ENCODE assay signal across 1 cellular context in the genomic region with DNA sequence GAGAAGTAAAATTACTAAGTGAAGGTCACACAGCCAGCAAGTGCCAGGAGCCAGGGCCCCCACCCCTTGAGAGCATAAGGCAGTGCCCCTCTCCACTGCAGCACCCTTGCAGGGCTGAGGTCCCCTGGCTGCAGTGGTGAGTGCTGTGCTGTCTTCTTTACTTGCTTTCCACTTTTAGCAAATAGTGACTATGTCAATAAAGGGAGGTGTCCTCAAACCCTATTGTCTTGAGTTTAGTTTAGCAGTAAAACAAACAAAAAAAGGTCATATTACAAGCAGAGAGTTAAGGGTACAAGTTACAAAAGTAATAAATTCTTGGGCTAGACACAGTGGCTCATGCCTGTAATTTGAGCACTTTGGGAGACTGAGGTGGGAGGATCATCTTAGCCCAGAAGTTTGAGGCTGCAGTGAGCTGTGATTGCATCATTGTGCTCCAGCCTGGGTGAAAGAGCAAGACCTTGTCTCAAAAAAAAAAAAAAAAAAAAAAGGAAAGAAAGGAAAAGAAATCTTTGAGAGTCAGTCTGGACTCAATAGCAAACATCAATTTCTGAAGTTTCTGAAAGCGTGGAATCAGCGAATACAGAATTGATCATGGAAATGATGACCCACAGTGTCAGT.
TF ChIP-seq lines count a peak whose summit lies in the region.

No MANE protein-coding gene starts in this region.

TF ChIP-seq in HepG2, 621 proteins besides CTCF, POLR2A, EP300 and RAD21 (continued from another document and continues in another):
- TF ChIP-seq, protein P1, sequence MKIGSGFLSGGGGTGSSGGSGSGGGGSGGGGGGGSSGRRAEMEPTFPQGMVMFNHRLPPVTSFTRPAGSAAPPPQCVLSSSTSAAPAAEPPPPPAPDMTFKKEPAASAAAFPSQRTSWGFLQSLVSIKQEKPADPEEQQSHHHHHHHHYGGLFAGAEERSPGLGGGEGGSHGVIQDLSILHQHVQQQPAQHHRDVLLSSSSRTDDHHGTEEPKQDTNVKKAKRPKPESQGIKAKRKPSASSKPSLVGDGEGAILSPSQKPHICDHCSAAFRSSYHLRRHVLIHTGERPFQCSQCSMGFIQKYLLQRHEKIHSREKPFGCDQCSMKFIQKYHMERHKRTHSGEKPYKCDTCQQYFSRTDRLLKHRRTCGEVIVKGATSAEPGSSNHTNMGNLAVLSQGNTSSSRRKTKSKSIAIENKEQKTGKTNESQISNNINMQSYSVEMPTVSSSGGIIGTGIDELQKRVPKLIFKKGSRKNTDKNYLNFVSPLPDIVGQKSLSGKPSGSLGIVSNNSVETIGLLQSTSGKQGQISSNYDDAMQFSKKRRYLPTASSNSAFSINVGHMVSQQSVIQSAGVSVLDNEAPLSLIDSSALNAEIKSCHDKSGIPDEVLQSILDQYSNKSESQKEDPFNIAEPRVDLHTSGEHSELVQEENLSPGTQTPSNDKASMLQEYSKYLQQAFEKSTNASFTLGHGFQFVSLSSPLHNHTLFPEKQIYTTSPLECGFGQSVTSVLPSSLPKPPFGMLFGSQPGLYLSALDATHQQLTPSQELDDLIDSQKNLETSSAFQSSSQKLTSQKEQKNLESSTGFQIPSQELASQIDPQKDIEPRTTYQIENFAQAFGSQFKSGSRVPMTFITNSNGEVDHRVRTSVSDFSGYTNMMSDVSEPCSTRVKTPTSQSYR (CRISPR knock-in tag; IDR thresholded peaks at IDR 0.05; ENCODE audit: borderline replicate concordance), result no peak
- peak; percentile 75; the same call in 1 of the 2 replicates for TF ChIP-seq NR2F2 (IDR thresholded peaks at IDR 0.05; ENCODE audit: borderline replicate concordance, low read depth)
- no peak for TF ChIP-seq ZNF143 (CRISPR knock-in tag; IDR thresholded peaks at IDR 0.05)
- TF ChIP-seq, protein P2, sequence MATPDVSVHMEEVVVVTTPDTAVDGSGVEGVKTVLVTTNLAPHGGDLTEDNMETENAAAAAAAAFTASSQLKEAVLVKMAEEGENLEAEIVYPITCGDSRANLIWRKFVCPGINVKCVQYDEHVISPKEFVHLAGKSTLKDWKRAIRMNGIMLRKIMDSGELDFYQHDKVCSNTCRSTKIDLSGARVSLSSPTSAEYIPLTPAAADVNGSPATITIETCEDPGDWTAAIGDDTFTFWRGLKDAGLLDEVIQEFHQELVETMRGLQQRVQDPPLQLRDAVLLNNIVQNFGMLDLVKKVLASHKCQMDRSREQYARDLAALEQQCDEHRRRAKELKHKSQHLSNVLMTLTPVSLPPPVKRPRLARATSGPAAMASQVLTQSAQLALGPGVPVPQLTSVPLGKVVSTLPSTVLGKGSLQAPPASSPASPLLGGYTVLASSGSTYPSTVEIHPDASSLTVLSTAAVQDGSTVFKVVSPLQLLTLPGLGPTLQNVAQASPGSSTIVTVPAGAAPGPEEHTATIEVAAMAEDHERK (CRISPR knock-in tag; IDR thresholded peaks at IDR 0.05; ENCODE audit: low read depth), result no peak
- TF ChIP-seq ZNF260 (CRISPR knock-in tag; IDR thresholded peaks at IDR 0.05; ENCODE audit: borderline replicate concordance, low read depth), result no peak
- TF ChIP-seq, protein P3, sequence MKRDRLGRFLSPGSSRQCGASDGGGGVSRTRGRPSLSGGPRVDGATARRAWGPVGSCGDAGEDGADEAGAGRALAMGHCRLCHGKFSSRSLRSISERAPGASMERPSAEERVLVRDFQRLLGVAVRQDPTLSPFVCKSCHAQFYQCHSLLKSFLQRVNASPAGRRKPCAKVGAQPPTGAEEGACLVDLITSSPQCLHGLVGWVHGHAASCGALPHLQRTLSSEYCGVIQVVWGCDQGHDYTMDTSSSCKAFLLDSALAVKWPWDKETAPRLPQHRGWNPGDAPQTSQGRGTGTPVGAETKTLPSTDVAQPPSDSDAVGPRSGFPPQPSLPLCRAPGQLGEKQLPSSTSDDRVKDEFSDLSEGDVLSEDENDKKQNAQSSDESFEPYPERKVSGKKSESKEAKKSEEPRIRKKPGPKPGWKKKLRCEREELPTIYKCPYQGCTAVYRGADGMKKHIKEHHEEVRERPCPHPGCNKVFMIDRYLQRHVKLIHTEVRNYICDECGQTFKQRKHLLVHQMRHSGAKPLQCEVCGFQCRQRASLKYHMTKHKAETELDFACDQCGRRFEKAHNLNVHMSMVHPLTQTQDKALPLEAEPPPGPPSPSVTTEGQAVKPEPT (CRISPR knock-in tag; IDR thresholded peaks at IDR 0.05; ENCODE audit: low read depth), result no peak
- TF ChIP-seq MEF2D (CRISPR knock-in tag; IDR thresholded peaks at IDR 0.05), result no peak
- TF ChIP-seq TMF1 (CRISPR knock-in tag; IDR thresholded peaks at IDR 0.05; ENCODE audit: low read depth), result no peak
- TF ChIP-seq MXI1 (IDR thresholded peaks at IDR 0.05; ENCODE audit: borderline replicate concordance, low read depth, low read length), result no peak
- TF ChIP-seq ZBTB8A (CRISPR knock-in tag; IDR thresholded peaks at IDR 0.05; ENCODE audit: borderline replicate concordance, low read depth), result no peak
- TF ChIP-seq, protein P4, sequence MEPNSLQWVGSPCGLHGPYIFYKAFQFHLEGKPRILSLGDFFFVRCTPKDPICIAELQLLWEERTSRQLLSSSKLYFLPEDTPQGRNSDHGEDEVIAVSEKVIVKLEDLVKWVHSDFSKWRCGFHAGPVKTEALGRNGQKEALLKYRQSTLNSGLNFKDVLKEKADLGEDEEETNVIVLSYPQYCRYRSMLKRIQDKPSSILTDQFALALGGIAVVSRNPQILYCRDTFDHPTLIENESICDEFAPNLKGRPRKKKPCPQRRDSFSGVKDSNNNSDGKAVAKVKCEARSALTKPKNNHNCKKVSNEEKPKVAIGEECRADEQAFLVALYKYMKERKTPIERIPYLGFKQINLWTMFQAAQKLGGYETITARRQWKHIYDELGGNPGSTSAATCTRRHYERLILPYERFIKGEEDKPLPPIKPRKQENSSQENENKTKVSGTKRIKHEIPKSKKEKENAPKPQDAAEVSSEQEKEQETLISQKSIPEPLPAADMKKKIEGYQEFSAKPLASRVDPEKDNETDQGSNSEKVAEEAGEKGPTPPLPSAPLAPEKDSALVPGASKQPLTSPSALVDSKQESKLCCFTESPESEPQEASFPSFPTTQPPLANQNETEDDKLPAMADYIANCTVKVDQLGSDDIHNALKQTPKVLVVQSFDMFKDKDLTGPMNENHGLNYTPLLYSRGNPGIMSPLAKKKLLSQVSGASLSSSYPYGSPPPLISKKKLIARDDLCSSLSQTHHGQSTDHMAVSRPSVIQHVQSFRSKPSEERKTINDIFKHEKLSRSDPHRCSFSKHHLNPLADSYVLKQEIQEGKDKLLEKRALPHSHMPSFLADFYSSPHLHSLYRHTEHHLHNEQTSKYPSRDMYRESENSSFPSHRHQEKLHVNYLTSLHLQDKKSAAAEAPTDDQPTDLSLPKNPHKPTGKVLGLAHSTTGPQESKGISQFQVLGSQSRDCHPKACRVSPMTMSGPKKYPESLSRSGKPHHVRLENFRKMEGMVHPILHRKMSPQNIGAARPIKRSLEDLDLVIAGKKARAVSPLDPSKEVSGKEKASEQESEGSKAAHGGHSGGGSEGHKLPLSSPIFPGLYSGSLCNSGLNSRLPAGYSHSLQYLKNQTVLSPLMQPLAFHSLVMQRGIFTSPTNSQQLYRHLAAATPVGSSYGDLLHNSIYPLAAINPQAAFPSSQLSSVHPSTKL (CRISPR knock-in tag; IDR thresholded peaks at IDR 0.05), result peak; percentile 95
- TF ChIP-seq MED13 (CRISPR knock-in tag; IDR thresholded peaks at IDR 0.05), result no peak
- TF ChIP-seq, protein P5, sequence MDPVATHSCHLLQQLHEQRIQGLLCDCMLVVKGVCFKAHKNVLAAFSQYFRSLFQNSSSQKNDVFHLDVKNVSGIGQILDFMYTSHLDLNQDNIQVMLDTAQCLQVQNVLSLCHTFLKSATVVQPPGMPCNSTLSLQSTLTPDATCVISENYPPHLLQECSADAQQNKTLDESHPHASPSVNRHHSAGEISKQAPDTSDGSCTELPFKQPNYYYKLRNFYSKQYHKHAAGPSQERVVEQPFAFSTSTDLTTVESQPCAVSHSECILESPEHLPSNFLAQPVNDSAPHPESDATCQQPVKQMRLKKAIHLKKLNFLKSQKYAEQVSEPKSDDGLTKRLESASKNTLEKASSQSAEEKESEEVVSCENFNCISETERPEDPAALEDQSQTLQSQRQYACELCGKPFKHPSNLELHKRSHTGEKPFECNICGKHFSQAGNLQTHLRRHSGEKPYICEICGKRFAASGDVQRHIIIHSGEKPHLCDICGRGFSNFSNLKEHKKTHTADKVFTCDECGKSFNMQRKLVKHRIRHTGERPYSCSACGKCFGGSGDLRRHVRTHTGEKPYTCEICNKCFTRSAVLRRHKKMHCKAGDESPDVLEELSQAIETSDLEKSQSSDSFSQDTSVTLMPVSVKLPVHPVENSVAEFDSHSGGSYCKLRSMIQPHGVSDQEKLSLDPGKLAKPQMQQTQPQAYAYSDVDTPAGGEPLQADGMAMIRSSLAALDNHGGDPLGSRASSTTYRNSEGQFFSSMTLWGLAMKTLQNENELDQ (CRISPR knock-in tag; IDR thresholded peaks at IDR 0.05; ENCODE audit: borderline replicate concordance), result no peak
- TF ChIP-seq, protein P6, sequence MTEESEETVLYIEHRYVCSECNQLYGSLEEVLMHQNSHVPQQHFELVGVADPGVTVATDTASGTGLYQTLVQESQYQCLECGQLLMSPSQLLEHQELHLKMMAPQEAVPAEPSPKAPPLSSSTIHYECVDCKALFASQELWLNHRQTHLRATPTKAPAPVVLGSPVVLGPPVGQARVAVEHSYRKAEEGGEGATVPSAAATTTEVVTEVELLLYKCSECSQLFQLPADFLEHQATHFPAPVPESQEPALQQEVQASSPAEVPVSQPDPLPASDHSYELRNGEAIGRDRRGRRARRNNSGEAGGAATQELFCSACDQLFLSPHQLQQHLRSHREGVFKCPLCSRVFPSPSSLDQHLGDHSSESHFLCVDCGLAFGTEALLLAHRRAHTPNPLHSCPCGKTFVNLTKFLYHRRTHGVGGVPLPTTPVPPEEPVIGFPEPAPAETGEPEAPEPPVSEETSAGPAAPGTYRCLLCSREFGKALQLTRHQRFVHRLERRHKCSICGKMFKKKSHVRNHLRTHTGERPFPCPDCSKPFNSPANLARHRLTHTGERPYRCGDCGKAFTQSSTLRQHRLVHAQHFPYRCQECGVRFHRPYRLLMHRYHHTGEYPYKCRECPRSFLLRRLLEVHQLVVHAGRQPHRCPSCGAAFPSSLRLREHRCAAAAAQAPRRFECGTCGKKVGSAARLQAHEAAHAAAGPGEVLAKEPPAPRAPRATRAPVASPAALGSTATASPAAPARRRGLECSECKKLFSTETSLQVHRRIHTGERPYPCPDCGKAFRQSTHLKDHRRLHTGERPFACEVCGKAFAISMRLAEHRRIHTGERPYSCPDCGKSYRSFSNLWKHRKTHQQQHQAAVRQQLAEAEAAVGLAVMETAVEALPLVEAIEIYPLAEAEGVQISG (CRISPR knock-in tag; IDR thresholded peaks at IDR 0.05), result peak; percentile 34; the same call in 1 of the 2 replicates
- TF ChIP-seq HDAC1 (CRISPR knock-in tag; IDR thresholded peaks at IDR 0.05), result peak; percentile 67
- TF ChIP-seq MAF1 (CRISPR knock-in tag; IDR thresholded peaks at IDR 0.05; ENCODE audit: borderline replicate concordance), result no peak
- TF ChIP-seq SALL1 (CRISPR knock-in tag; IDR thresholded peaks at IDR 0.05), result peak; percentile 80
- TF ChIP-seq, protein P7, sequence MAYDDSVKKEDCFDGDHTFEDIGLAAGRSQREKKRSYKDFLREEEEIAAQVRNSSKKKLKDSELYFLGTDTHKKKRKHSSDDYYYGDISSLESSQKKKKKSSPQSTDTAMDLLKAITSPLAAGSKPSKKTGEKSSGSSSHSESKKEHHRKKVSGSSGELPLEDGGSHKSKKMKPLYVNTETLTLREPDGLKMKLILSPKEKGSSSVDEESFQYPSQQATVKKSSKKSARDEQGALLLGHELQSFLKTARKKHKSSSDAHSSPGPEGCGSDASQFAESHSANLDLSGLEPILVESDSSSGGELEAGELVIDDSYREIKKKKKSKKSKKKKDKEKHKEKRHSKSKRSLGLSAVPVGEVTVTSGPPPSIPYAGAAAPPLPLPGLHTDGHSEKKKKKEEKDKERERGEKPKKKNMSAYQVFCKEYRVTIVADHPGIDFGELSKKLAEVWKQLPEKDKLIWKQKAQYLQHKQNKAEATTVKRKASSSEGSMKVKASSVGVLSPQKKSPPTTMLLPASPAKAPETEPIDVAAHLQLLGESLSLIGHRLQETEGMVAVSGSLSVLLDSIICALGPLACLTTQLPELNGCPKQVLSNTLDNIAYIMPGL (CRISPR knock-in tag; IDR thresholded peaks at IDR 0.05; ENCODE audit: borderline replicate concordance in 1 of 2, low read depth in 1 of 2), result 0 out of 4 replicates have a peak, but pooled peaks of 1 of the 2 experiments have one; percentile 24
- no peak for TF ChIP-seq ZKSCAN8 (CRISPR knock-in tag; IDR thresholded peaks at IDR 0.05; ENCODE audit: borderline replicate concordance)
- no peak for TF ChIP-seq ZFX (CRISPR knock-in tag; IDR thresholded peaks at IDR 0.05; ENCODE audit: low read depth)
- no peak for TF ChIP-seq ZNF605 (CRISPR knock-in tag; IDR thresholded peaks at IDR 0.05)
- TF ChIP-seq IKZF1 (IDR thresholded peaks at IDR 0.05), result no peak
- TF ChIP-seq, protein P8, sequence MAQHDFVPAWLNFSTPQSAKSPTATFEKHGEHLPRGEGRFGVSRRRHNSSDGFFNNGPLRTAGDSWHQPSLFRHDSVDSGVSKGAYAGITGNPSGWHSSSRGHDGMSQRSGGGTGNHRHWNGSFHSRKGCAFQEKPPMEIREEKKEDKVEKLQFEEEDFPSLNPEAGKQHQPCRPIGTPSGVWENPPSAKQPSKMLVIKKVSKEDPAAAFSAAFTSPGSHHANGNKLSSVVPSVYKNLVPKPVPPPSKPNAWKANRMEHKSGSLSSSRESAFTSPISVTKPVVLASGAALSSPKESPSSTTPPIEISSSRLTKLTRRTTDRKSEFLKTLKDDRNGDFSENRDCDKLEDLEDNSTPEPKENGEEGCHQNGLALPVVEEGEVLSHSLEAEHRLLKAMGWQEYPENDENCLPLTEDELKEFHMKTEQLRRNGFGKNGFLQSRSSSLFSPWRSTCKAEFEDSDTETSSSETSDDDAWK (CRISPR knock-in tag; IDR thresholded peaks at IDR 0.05), result no peak
- TF ChIP-seq ZNF772 (CRISPR knock-in tag; IDR thresholded peaks at IDR 0.05), result no peak
- TF ChIP-seq, protein P9, sequence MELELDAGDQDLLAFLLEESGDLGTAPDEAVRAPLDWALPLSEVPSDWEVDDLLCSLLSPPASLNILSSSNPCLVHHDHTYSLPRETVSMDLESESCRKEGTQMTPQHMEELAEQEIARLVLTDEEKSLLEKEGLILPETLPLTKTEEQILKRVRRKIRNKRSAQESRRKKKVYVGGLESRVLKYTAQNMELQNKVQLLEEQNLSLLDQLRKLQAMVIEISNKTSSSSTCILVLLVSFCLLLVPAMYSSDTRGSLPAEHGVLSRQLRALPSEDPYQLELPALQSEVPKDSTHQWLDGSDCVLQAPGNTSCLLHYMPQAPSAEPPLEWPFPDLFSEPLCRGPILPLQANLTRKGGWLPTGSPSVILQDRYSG (CRISPR knock-in tag; IDR thresholded peaks at IDR 0.05), result no peak
- TF ChIP-seq ZNF350 (CRISPR knock-in tag; IDR thresholded peaks at IDR 0.05; ENCODE audit: borderline replicate concordance, low read depth), result no peak
- TF ChIP-seq ERF (CRISPR knock-in tag; IDR thresholded peaks at IDR 0.05), result 0 out of 2 replicates have a peak, but pooled peaks have one; percentile 12
- TF ChIP-seq, protein P10, sequence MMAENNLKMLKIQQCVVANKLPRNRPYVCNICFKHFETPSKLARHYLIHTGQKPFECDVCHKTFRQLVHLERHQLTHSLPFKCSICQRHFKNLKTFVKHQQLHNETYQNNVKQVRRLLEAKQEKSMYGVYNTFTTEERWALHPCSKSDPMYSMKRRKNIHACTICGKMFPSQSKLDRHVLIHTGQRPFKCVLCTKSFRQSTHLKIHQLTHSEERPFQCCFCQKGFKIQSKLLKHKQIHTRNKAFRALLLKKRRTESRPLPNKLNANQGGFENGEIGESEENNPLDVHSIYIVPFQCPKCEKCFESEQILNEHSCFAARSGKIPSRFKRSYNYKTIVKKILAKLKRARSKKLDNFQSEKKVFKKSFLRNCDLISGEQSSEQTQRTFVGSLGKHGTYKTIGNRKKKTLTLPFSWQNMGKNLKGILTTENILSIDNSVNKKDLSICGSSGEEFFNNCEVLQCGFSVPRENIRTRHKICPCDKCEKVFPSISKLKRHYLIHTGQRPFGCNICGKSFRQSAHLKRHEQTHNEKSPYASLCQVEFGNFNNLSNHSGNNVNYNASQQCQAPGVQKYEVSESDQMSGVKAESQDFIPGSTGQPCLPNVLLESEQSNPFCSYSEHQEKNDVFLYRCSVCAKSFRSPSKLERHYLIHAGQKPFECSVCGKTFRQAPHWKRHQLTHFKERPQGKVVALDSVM (CRISPR knock-in tag; IDR thresholded peaks at IDR 0.05), result peak; percentile 97
- TF ChIP-seq XBP1 (CRISPR knock-in tag; IDR thresholded peaks at IDR 0.05), result no peak
- no peak for TF ChIP-seq NAIF1 (CRISPR knock-in tag; IDR thresholded peaks at IDR 0.05; ENCODE audit: borderline replicate concordance)
